ENCODE assay signal across 34 cellular contexts in the genomic region with DNA sequence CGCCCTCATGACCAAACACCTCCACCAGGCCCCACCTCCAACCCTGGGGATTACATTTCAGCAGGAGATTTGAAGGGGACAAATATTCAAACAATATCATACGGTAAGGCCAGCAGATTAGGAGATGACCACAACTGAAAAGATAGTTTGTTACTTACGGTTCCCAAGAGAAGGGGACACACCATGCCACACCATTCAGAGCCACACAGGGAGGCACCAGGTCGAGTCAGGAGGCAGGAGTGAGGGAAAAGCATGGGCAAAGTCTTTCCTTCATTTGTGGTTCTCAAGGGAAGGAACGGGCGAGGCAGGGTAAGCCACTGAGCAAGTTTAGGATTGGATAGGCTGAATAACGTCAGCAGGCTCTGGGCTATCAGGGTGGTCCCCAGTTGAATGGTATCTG.
"Had no signal": no experiment of that assay in that cellular context is flagged by ENCODE, and none has a peak within 500 bp of the region (broad histone marks: within the 10 kb centered on the region; RNA-seq: fewer than 3 reads in every experiment).

No MANE protein-coding gene starts in this region.

- H3K27ac ChIP-seq: KMS-11 had no signal

- H3K27me3 ChIP-seq: MG63 had no signal

- H3K4me3 ChIP-seq: MG63 had no signal

- H3K9me3 ChIP-seq: MG63 had no signal

- H3K36me3 ChIP-seq: MG63 had no signal

- DNase-seq: Karpas-422, Kasumi-1, MG63, MM.1S, MV-4-11, NCI-H1048, NCI-H1092, NCI-H1092 treated with DMSO at 0.1 percent for 48 hours, NCI-H1105, NCI-H1105 treated with DMSO at 0.1 percent for 48 hours, NCI-H1417, NCI-H1417 treated with DMSO at 0.1 percent for 48 hours, NCI-H1436, NCI-H1436 treated with DMSO at 0.1 percent for 48 hours, NCI-H146, NCI-H1694, NCI-H1694 treated with DMSO at 0.1 percent for 48 hours, NCI-H187, NCI-H187 treated with DMSO at 0.1 percent for 48 hours, NCI-H1930, NCI-H2029, NCI-H2029 treated with DMSO at 0.1 percent for 48 hours, NCI-H2081, NCI-H2081 treated with DMSO at 0.1 percent for 48 hours, NCI-H2107, NCI-H2171, NCI-H2171 treated with DMSO at 0.1 percent for 48 hours, NCI-H2227 treated with DMSO at 0.1 percent for 48 hours, NCI-H226, NCI-H345, NCI-H446, NCI-H446 treated with DMSO at 0.1 percent for 48 hours, NCI-H510A had no signal

- H3K4me2 ChIP-seq: KMS-11 had no signal

- H3K9ac ChIP-seq: KMS-11 had no signal
